Comparison of ENCODE assay signal across 8 cellular contexts in the genomic region with DNA sequence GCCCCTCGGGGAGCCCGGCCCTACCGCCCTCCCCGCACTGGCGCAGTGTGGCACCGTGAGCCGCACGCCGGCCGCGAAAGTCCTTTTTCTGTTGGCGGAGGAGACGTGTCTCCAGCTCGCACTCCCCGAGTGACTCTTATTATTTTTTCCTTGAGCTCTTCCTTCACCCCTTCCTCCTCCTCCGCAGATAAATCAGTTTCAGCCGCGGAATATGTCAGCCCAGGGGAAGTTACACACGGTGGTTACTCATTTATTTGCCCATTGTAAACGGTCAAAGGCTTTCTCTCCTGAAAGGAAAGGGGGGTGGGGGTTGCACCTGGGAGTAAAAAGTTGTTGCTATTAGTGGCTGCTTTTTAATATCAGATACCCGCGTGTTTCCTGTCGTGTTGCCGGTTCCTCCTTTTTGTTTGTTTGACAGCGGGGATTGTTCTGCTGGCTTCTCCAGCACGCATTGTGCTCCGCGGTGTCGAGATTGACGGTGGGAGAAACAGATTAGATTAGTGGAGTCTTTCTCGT. TPM values are rescaled to one million over a fixed set of nuclear protein-coding genes. Genes with fewer than 3 reads are reported as not detected.
DNase-seq lines count a peak whose midpoint lies in the region; ATAC-seq and TF ChIP-seq lines count a peak whose summit lies in the region.

No MANE protein-coding gene starts in this region.

- H3K4me3 Mint-ChIP-seq in glutamatergic neuron (ENCODE audit: unreplicated experiment), result peak overlapping the region; percentile 99

- TF ChIP-seq CTCF in BJ (IDR thresholded peaks at IDR 0.05; ENCODE audit: insufficient read depth, low read depth, low read length) (no peak), glutamatergic neuron (IDR thresholded peaks at IDR 0.05; ENCODE audit: partially characterized antibody, unreplicated experiment) (no peak), psoas muscle (IDR thresholded peaks at IDR 0.05) (no peak)

- no peaks in the 10 kb centered on the region for H3K9me3 ChIP-seq in psoas muscle

- ATAC-seq in HG03520 (IDR thresholded peaks at IDR 0.05; ENCODE audit: unreplicated experiment) (peak; percentile 12), psoas muscle (peak; percentile 12 to 51 (median 26)), GM21367 (IDR thresholded peaks at IDR 0.05; ENCODE audit: unreplicated experiment) (no peak)

- peaks cover 13% of the 10 kb centered on the region for H3K9me3 Mint-ChIP-seq in glutamatergic neuron (ENCODE audit: unreplicated experiment)

- H3K27me3 Mint-ChIP-seq in glutamatergic neuron (ENCODE audit: unreplicated experiment), result peaks cover 16% of the 10 kb centered on the region

- peak; percentile 41 for TF ChIP-seq POLR2A in GM19193 (IDR thresholded peaks at IDR 0.05; ENCODE audit: extremely low read depth, insufficient read depth, insufficient read length)

- H3K36me3 Mint-ChIP-seq in glutamatergic neuron (ENCODE audit: unreplicated experiment), result no peaks in the 10 kb centered on the region

- peaks cover 44% of the 10 kb centered on the region for H3K4me1 ChIP-seq in psoas muscle

- CTCF ChIA-PET in BJ (lab: Yijun Ruan, JAX), result interaction anchor here (0.7 kb wide), 1 partner anchor 99 kb away, joined by 4 read pairs; no protein-coding TSS in a partner anchor

- DNase-seq in BJ (ENCODE audit: low read depth) (no peak), glutamatergic neuron (peak; percentile 30), psoas muscle (no peak), foreskin melanocyte (no peak)
- DNase-seq in activated T-cell treated with anti-CD3 and anti-CD28 coated beads, Interleukin-2, amount 50 U/mL, for 1 hour, result peak; percentile 27

- peak overlapping the region; percentile 97 for H3K4me3 ChIP-seq in BJ (ENCODE audit: low read depth, low read length)
- peak overlapping the region; percentile 95 for H3K4me3 ChIP-seq in psoas muscle

- H3K27ac ChIP-seq in psoas muscle, result peak overlapping the region; percentile 92

- H3K27me3 ChIP-seq in BJ (ENCODE audit: control insufficient read depth, insufficient read depth, low read length) (no peaks in the 10 kb centered on the region), psoas muscle (ENCODE audit: insufficient read depth in 3 of 3, low read length in 2 of 3) (no peaks in the 10 kb centered on the region)

- H3K27ac Mint-ChIP-seq in glutamatergic neuron (ENCODE audit: unreplicated experiment), result peak overlapping the region; percentile 71

- peaks cover 21% of the 10 kb centered on the region for H3K4me1 Mint-ChIP-seq in glutamatergic neuron (ENCODE audit: low read depth, unreplicated experiment)

- POLR2A ChIA-PET in BJ (lab: Charles Lee), result no interaction called here

- intact Hi-C loops in psoas muscle (cut with DNase I), result loop anchor here (5.0 to 10.0 kb wide), 5 partner anchors 50 to 238 kb away; a partner anchor contains a TSS

- WGBS in psoas muscle, 3 donors, result 1% methylated on average over 29 to 31 of the region's 31 CpGs

- no peaks in the 10 kb centered on the region for H3K36me3 ChIP-seq in BJ (ENCODE audit: control insufficient read depth, insufficient read depth, low read length)
- peaks cover 0 to 5% of the 10 kb centered on the region in 2 donors for H3K36me3 ChIP-seq in psoas muscle (ENCODE audit: insufficient read depth in 1 of 2, low read depth in 1 of 2)

RNA-seq across cellular contexts. Expression of a gene that starts 1.5 kb away (rescaled TPM):
- 427 and 729 TPM in 2 replicates for polyA plus RNA-seq in BJ (2011; rRNA removed)
- polyA minus RNA-seq in BJ (2011; rRNA and poly(A)+ RNA removed), result 1,519 and 2,068 TPM in 2 replicates
- total RNA-seq in glutamatergic neuron (ENCODE audit: unreplicated experiment), result 35.7 TPM
- 10 to 100 TPM; 49.8 to 66.2 (median 56.3) TPM for total RNA-seq in psoas muscle
- polyA plus RNA-seq in psoas muscle, result 10 to 100 TPM; 10.2 to 68.1 (median 53.1) TPM

Comparison
In these comparisons a context has a peak if more than half of its experiments do, and no peak if none do; other contexts are left out.
1. DNase-seq: peak in activated T-cell treated with anti-CD3 and anti-CD28 coated beads, Interleukin-2, amount 50 U/mL, for 1 hour (single experiment) and glutamatergic neuron (single experiment); none in BJ (single experiment), psoas muscle (0 of 2) and foreskin melanocyte (single experiment).